ENCODE assay signal across 34 cellular contexts in genomic region chr18:71541643-71542042, GRCh38.
"Had no signal": no experiment of that assay in that cellular context is flagged by ENCODE, and none has a peak within 500 bp of the region (broad histone marks: within the 10 kb centered on the region; RNA-seq: fewer than 3 reads in every experiment).

No MANE protein-coding gene starts in this region.

- DNase-seq: Karpas-422, Kasumi-1, MG63, MM.1S, MV-4-11, NCI-H1048, NCI-H1092, NCI-H1092 treated with DMSO at 0.1 percent for 48 hours, NCI-H1105, NCI-H1105 treated with DMSO at 0.1 percent for 48 hours, NCI-H1417, NCI-H1417 treated with DMSO at 0.1 percent for 48 hours, NCI-H1436, NCI-H1436 treated with DMSO at 0.1 percent for 48 hours, NCI-H146, NCI-H1694, NCI-H1694 treated with DMSO at 0.1 percent for 48 hours, NCI-H187, NCI-H187 treated with DMSO at 0.1 percent for 48 hours, NCI-H1930, NCI-H2029, NCI-H2029 treated with DMSO at 0.1 percent for 48 hours, NCI-H2081, NCI-H2081 treated with DMSO at 0.1 percent for 48 hours, NCI-H2107, NCI-H2171, NCI-H2171 treated with DMSO at 0.1 percent for 48 hours, NCI-H2227 treated with DMSO at 0.1 percent for 48 hours, NCI-H226, NCI-H345, NCI-H446, NCI-H446 treated with DMSO at 0.1 percent for 48 hours, NCI-H510A, NCI-H510A treated with DMSO at 0.1 percent for 48 hours had no signal

- H3K4me3 ChIP-seq: MG63 had no signal

- H3K9me3 ChIP-seq: MG63 had no signal

- H3K36me3 ChIP-seq: MG63 had no signal

- H3K27me3 ChIP-seq: MG63 had no signal
